Comparison of ENCODE assay signal across 18 cellular contexts in genomic region chr2:44134848-44135247, GRCh38.
"Had no signal": no experiment of that assay in that cellular context is flagged by ENCODE, and none has a peak within 500 bp of the region (broad histone marks: within the 10 kb centered on the region; RNA-seq: fewer than 3 reads in every experiment).

No MANE protein-coding gene starts in this region.

- H3K27ac ChIP-seq: esophagus muscularis mucosa, lower lobe of right lung, skin epidermis, tibial nerve had no signal

- ATAC-seq: left cardiac atrium; lower lobe of right lung; stimulated activated naive B cell treated with anti-CD40 and anti-IgM and Interleukin-4, amounts not matched to agents 10 μg/mL and 1 μg/mL and 100 μg/mL, for 72 hours; T-cell had no signal

- H3K4me3 ChIP-seq: esophagus muscularis mucosa, lower lobe of right lung, skin epidermis, tibial nerve had no signal

- H3K4me1 Mint-ChIP-seq: nephron progenitor cell had no signal

- H3K27me3 ChIP-seq: esophagus muscularis mucosa, tibial nerve had no signal

- H3K36me3 Mint-ChIP-seq: stimulated activated naive B cell treated with anti-CD40 and anti-IgM and Interleukin-4, amounts not matched to agents 10 μg/mL and 1 μg/mL and 100 μg/mL, for 72 hours had no signal

- H3K4me3 Mint-ChIP-seq: mesothelial cell of epicardium; nephron progenitor cell; stimulated activated naive B cell treated with anti-CD40 and anti-IgM and Interleukin-4, amounts not matched to agents 10 μg/mL and 1 μg/mL and 100 μg/mL, for 72 hours; T-cell had no signal

- H3K27me3 Mint-ChIP-seq: stimulated activated naive B cell treated with anti-CD40 and anti-IgM and Interleukin-4, amounts not matched to agents 10 μg/mL and 1 μg/mL and 100 μg/mL, for 72 hours had no signal

- H3K36me3 ChIP-seq: esophagus muscularis mucosa, lower lobe of right lung, tibial nerve had no signal

- DNase-seq: activated CD4-positive, CD25-positive, alpha-beta regulatory T cell treated with anti-CD3 and anti-CD28 coated beads, Interleukin-2, amount 50 U/mL, for 72 hours; activated naive CD4-positive, alpha-beta T cell treated with Interleukin-2 at 50 U/mL for 16 hours; activated T-cell treated with anti-CD3 and anti-CD28 coated beads for 4 hours; aorta; hypothalamus; left cardiac atrium; lower lobe of right lung; nephron progenitor cell; occipital lobe; stimulated activated CD4-positive, alpha-beta T cell treated with anti-CD3 and anti-CD28 coated beads, Interleukin-15, amount 100 ng/mL, for 24 hours; stimulated activated CD4-positive, alpha-beta T cell treated with anti-CD3 and anti-CD28 coated beads, Interleukin-4, amount 100 ng/mL, for 1 hour; stimulated activated naive B cell treated with anti-CD40 and anti-IgM and Interleukin-4, amounts not matched to agents 10 μg/mL and 1 μg/mL and 100 μg/mL, for 72 hours; T-cell; T-helper 9 cell had no signal

- H3K27ac Mint-ChIP-seq: mesothelial cell of epicardium; nephron progenitor cell; stimulated activated naive B cell treated with anti-CD40 and anti-IgM and Interleukin-4, amounts not matched to agents 10 μg/mL and 1 μg/mL and 100 μg/mL, for 72 hours; T-cell had no signal

- H3K9me3 ChIP-seq: esophagus muscularis mucosa, lower lobe of right lung, tibial nerve had no signal

- H3K4me1 ChIP-seq: lower lobe of right lung, tibial nerve had no signal
